Comparison of ENCODE assay signal across 1 cellular context in the genomic region with DNA sequence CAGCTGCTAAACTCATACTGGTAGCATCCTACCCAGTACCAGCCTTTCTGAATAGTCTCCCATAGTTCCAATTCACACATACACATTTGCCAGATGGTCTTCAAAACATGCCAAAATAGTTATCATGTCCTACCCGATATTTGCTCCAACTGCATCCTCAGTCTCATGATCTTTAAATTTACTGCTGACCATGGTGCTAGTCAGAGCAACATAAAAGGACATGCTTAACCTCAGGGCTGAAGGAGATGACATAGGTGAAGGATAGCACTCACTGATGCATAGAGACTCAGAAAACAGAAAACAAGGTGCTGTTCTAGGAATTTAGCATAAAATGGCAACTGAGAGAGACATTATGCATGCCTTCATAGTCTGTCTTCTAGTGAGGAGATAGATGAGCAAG.
TF ChIP-seq lines count a peak whose summit lies in the region.

No MANE protein-coding gene starts in this region.

TF ChIP-seq in GM23338, 12 proteins besides CTCF, POLR2A, EP300 and RAD21 (continued from another document):
- TF ChIP-seq, protein P1, sequence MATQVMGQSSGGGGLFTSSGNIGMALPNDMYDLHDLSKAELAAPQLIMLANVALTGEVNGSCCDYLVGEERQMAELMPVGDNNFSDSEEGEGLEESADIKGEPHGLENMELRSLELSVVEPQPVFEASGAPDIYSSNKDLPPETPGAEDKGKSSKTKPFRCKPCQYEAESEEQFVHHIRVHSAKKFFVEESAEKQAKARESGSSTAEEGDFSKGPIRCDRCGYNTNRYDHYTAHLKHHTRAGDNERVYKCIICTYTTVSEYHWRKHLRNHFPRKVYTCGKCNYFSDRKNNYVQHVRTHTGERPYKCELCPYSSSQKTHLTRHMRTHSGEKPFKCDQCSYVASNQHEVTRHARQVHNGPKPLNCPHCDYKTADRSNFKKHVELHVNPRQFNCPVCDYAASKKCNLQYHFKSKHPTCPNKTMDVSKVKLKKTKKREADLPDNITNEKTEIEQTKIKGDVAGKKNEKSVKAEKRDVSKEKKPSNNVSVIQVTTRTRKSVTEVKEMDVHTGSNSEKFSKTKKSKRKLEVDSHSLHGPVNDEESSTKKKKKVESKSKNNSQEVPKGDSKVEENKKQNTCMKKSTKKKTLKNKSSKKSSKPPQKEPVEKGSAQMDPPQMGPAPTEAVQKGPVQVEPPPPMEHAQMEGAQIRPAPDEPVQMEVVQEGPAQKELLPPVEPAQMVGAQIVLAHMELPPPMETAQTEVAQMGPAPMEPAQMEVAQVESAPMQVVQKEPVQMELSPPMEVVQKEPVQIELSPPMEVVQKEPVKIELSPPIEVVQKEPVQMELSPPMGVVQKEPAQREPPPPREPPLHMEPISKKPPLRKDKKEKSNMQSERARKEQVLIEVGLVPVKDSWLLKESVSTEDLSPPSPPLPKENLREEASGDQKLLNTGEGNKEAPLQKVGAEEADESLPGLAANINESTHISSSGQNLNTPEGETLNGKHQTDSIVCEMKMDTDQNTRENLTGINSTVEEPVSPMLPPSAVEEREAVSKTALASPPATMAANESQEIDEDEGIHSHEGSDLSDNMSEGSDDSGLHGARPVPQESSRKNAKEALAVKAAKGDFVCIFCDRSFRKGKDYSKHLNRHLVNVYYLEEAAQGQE (IDR thresholded peaks at IDR 0.05; ENCODE audit: unreplicated experiment), result peak; percentile 54
